1 cellular context compared by ENCODE assay signal in genomic region chr3:185272051-185272450, GRCh38.
TF ChIP-seq lines count a peak whose summit lies in the region.

No MANE protein-coding gene starts in this region.

TF ChIP-seq in IMR-90, 13 proteins besides CTCF, POLR2A, EP300 and RAD21 (continued from another document):
- TF ChIP-seq ELK1 (IDR thresholded peaks at IDR 0.05; ENCODE audit: borderline replicate concordance, low read depth, low read length): no peak
TF ChIP-seq in IMR-90: peak in this region for 0.
